ENCODE assay signal across 18 cellular contexts in the genomic region with DNA sequence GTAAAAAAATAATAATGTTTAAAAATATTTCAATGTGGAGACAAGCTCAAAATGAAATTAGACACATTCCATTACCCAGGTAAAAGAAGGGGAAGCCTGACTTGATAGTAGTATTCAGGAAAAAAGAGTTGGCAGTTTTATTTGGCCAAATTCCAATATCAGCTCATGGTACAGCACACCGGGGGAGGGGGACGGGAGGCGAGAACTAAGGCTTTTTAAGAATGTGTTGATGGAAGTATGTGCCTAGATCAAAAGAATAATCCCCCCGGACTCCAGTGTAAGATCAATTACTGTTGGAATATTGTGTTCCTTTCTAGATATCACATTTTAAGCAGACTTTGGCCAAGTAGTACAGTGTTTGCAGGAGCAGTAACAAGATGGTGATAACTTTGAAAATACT.
DNase-seq lines count a peak whose midpoint lies in the region; ATAC-seq and TF ChIP-seq lines count a peak whose summit lies in the region.
"Had no signal": no experiment of that assay in that cellular context is flagged by ENCODE, and none has a peak within 500 bp of the region (broad histone marks: within the 10 kb centered on the region; RNA-seq: fewer than 3 reads in every experiment).

No MANE protein-coding gene starts in this region.

- H3K18ac ChIP-seq in IMR-90 (ENCODE audit: low read depth, low read length) (no peak overlapping the region), mesenchymal stem cell (ENCODE audit: low read depth in 1 of 2, low read length in 2 of 2) (no peak overlapping the region)

- no CpG with 5 or more reads among the region's 4 CpGs for WGBS in IMR-90 (ENCODE audit: extremely low coverage in 2 of 2, insufficient read length in 1 of 2), 2 experiments
- 97% methylated on average over 3 of the region's 4 CpGs for WGBS in mesenchymal stem cell
- WGBS in testis, 2 donors, result 27 to 35% methylated on average over 4 of the region's 4 CpGs

- CTCF ChIA-PET in IMR-90 (lab: Yijun Ruan, JAX), result no interaction called here

- no peak overlapping the region for H2BK120ac ChIP-seq in IMR-90 (ENCODE audit: low read depth, low read length)
- no peak overlapping the region for H2BK120ac ChIP-seq in mesenchymal stem cell (ENCODE audit: low read depth, low read length)

- H3K9ac ChIP-seq in IMR-90 (ENCODE audit: low read depth, low read length), result no peak overlapping the region
- peak overlapping the region; percentile 71 for H3K9ac ChIP-seq in mesenchymal stem cell (ENCODE audit: low read length)

- H3K9me3 ChIP-seq in IMR-90 (ENCODE audit: control insufficient read depth, insufficient read depth, low read length), result no peaks in the 10 kb centered on the region
- H3K9me3 ChIP-seq in mesenchymal stem cell (ENCODE audit: control insufficient read depth, low read length), result no peaks in the 10 kb centered on the region
- H3K9me3 ChIP-seq in testis, result no peaks in the 10 kb centered on the region

- no peak overlapping the region for H2BK12ac ChIP-seq in mesenchymal stem cell (ENCODE audit: low read length in 2 of 2)

- H3K4me2 ChIP-seq in IMR-90 (ENCODE audit: low read depth, low read length) (no peak overlapping the region), mesenchymal stem cell (ENCODE audit: low read length, poor library complexity, severe bottlenecking) (no peak overlapping the region)

- no TSS peak for BruUV-seq in IMR-90 (replicated peaks; lab: Mats Ljungman, UMichigan)

- 0 out of 2 replicates have a peak overlapping the region, but pooled peaks have one; percentile 10 for H3K14ac ChIP-seq in IMR-90 (replicated peaks; ENCODE audit: low read depth, low read length)
- no peak overlapping the region for H3K14ac ChIP-seq in mesenchymal stem cell (ENCODE audit: low read length in 2 of 2)

- H4K20me1 ChIP-seq in IMR-90 (ENCODE audit: insufficient read depth, low read length), result no peaks in the 10 kb centered on the region

- no peak overlapping the region for H4K5ac ChIP-seq in IMR-90 (ENCODE audit: low read depth, low read length)

- H2AK5ac ChIP-seq in IMR-90 (ENCODE audit: low read depth, low read length) (no peak overlapping the region), mesenchymal stem cell (ENCODE audit: low read length, severe bottlenecking) (no peak overlapping the region)

- no peak overlapping the region for H2AK9ac ChIP-seq in IMR-90 (replicated peaks; ENCODE audit: low read depth, low read length, poor library complexity)

- no peaks in the 10 kb centered on the region; the same call in none of the 2 replicates for H3K9me1 ChIP-seq in IMR-90 (ENCODE audit: insufficient read depth, low read length)

- H4K91ac ChIP-seq in IMR-90 (ENCODE audit: insufficient read depth, low read depth, low read length) (no peak overlapping the region), mesenchymal stem cell (ENCODE audit: low read length) (no peak overlapping the region)

- H3K27me3 ChIP-seq in IMR-90 (ENCODE audit: control insufficient read depth, insufficient read depth, low read length) (no peaks in the 10 kb centered on the region), mesenchymal stem cell (ENCODE audit: control insufficient read depth in 1 of 2, insufficient read depth in 1 of 2, low read length in 2 of 2) (no peaks in the 10 kb centered on the region), testis (no peaks in the 10 kb centered on the region)

- H3K4me1 ChIP-seq in IMR-90 (ENCODE audit: control insufficient read depth, insufficient read depth, low read length), result peaks cover 9% of the 10 kb centered on the region
- no peaks in the 10 kb centered on the region for H3K4me1 ChIP-seq in mesenchymal stem cell (ENCODE audit: control insufficient read depth, insufficient read depth, low read depth, low read length)
- peaks cover 23% of the 10 kb centered on the region for H3K4me1 ChIP-seq in testis

- no peak overlapping the region for H2BK20ac ChIP-seq in IMR-90 (ENCODE audit: low read depth, low read length)

- H3K4me3 ChIP-seq in IMR-90 (ENCODE audit: insufficient read depth, low read depth, low read length) (no peak overlapping the region), mesenchymal stem cell (ENCODE audit: insufficient read depth in 1 of 2, low read depth in 1 of 2, low read length in 2 of 2) (peak overlapping the region in 1 of 2 experiments; percentile 60), testis (no peak overlapping the region)

- H2BK15ac ChIP-seq in IMR-90 (ENCODE audit: low read depth, low read length) (no peak overlapping the region), mesenchymal stem cell (ENCODE audit: low read depth, poor library complexity, severe bottlenecking) (no peak overlapping the region)

- dilution Hi-C loops in IMR-90 (cut with HindIII; ENCODE audit: low sequenced_read_pairs, unreplicated experiment), result no loop called here

- DNase-seq in IMR-90 (no peak), caudate nucleus (lab: John Stamatoyannopoulos, UW) (no peak), mesenchymal stem cell (no peak), testis (no peak), HT-29 (ENCODE audit: low spot score) (no peak), NCI-H187 treated with DMSO at 0.1 percent for 48 hours (lab: John Stamatoyannopoulos, UW) (no peak), AG08395 (ENCODE audit: low spot score) (no peak)
- DNase-seq: AML-193; CD4-positive, alpha-beta T cell; Kasumi-1; MM.1S; NCI-H1105 treated with DMSO at 0.1 percent for 48 hours; NCI-H1694 treated with DMSO at 0.1 percent for 48 hours; NCI-H226; NCI-H526 treated with DMSO at 0.1 percent for 48 hours; OCI-M1; SIG-M5 had no signal

- H3K79me1 ChIP-seq in IMR-90 (ENCODE audit: low read depth in 1 of 2, low read length in 2 of 2) (no peaks in the 10 kb centered on the region), mesenchymal stem cell (replicated peaks; ENCODE audit: low read length, poor library complexity, severe bottlenecking) (peaks cover 3% of the 10 kb centered on the region)

- no peak overlapping the region for H2AFZ ChIP-seq in IMR-90 (replicated peaks; ENCODE audit: low read length, poor library complexity)
- no peak overlapping the region for H2AFZ ChIP-seq in mesenchymal stem cell (ENCODE audit: low read depth, low read length)

- H4K8ac ChIP-seq in IMR-90 (ENCODE audit: low read depth in 2 of 2, low read length in 2 of 2) (no peak overlapping the region), mesenchymal stem cell (ENCODE audit: low read length) (no peak overlapping the region)

- no peak for TF ChIP-seq CTCF in IMR-90 (conservative IDR thresholded peaks at IDR 0.05; ENCODE audit: low read depth, low read length)
- TF ChIP-seq CTCF in testis (IDR thresholded peaks at IDR 0.05), result no peak

- no peaks in the 10 kb centered on the region for H3K36me3 ChIP-seq in IMR-90 (ENCODE audit: control insufficient read depth, insufficient read depth, low read length)
- no peaks in the 10 kb centered on the region for H3K36me3 ChIP-seq in mesenchymal stem cell (ENCODE audit: control insufficient read depth in 1 of 2, insufficient read depth in 2 of 2, low read depth in 1 of 2, low read length in 2 of 2)
- H3K36me3 ChIP-seq in testis (ENCODE audit: low read depth, missing control alignments), result no peaks in the 10 kb centered on the region

- no peak for ATAC-seq in IMR-90 (ENCODE audit: low read depth)
- no peak for ATAC-seq in HG02759 (IDR thresholded peaks at IDR 0.05; ENCODE audit: unreplicated experiment)

- no peak overlapping the region for H3K27ac ChIP-seq in IMR-90 (ENCODE audit: insufficient read depth, low read length)
- peak overlapping the region; percentile 96 for H3K27ac ChIP-seq in caudate nucleus (ENCODE audit: low read depth, low read length)
- H3K27ac ChIP-seq in mesenchymal stem cell (ENCODE audit: low read length, poor library complexity, severe bottlenecking), result no peak overlapping the region
- H3K27ac ChIP-seq in testis, result peak overlapping the region; percentile 10 to 65

- no peak overlapping the region; the same call in 1 of the 2 replicates for H3K23ac ChIP-seq in IMR-90 (ENCODE audit: low read depth, low read length)
- H3K23ac ChIP-seq in mesenchymal stem cell (ENCODE audit: low read length in 2 of 2), result no peak overlapping the region

- no peak overlapping the region for H2BK5ac ChIP-seq in IMR-90 (ENCODE audit: low read depth, low read length, poor library complexity, severe bottlenecking)
- H2BK5ac ChIP-seq in mesenchymal stem cell (ENCODE audit: low read depth, low read length, poor library complexity, severe bottlenecking), result no peak overlapping the region

- TF ChIP-seq RAD21 in IMR-90 (IDR thresholded peaks at IDR 0.05; ENCODE audit: low read length), result no peak

- no peak for TF ChIP-seq POLR2A in IMR-90 (IDR thresholded peaks at IDR 0.05; ENCODE audit: low read depth, low read length)
- no peak for TF ChIP-seq POLR2A in testis (IDR thresholded peaks at IDR 0.05)

- H3K56ac ChIP-seq in IMR-90 (ENCODE audit: extremely low read depth, insufficient read depth, low read length), result no peak overlapping the region

- no peak overlapping the region for H3K4ac ChIP-seq in IMR-90 (ENCODE audit: low read depth, low read length)
- no peak overlapping the region for H3K4ac ChIP-seq in mesenchymal stem cell (ENCODE audit: low read depth in 1 of 2, low read length in 2 of 2)

- in situ Hi-C loops in IMR-90 (cut with MboI; ENCODE audit: low sequenced_read_pairs), result no loop called here

- POLR2A ChIA-PET in IMR-90 (lab: Charles Lee; ENCODE audit: unreplicated experiment), result no interaction called here

- intact Hi-C loops in IMR-90 (cut with micrococcal nuclease), result no loop called here
- intact Hi-C loops in testis (cut with DNase I; ENCODE audit: low total_unique reads), result no loop called here

TF ChIP-seq in IMR-90, 13 proteins besides CTCF, POLR2A, EP300 and RAD21 (continues in another document):
- TF ChIP-seq, protein P1, sequence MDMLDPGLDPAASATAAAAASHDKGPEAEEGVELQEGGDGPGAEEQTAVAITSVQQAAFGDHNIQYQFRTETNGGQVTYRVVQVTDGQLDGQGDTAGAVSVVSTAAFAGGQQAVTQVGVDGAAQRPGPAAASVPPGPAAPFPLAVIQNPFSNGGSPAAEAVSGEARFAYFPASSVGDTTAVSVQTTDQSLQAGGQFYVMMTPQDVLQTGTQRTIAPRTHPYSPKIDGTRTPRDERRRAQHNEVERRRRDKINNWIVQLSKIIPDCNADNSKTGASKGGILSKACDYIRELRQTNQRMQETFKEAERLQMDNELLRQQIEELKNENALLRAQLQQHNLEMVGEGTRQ (IDR thresholded peaks at IDR 0.05; ENCODE audit: low read depth, low read length), result no peak
- TF ChIP-seq FOS (IDR thresholded peaks at IDR 0.05; ENCODE audit: low read depth, low read length) (no peak), MXI1 (IDR thresholded peaks at IDR 0.05; ENCODE audit: borderline replicate concordance, low read depth, low read length) (no peak), RFX5 (IDR thresholded peaks at IDR 0.05; ENCODE audit: low read depth, low read length) (no peak)
- TF ChIP-seq, protein P2, sequence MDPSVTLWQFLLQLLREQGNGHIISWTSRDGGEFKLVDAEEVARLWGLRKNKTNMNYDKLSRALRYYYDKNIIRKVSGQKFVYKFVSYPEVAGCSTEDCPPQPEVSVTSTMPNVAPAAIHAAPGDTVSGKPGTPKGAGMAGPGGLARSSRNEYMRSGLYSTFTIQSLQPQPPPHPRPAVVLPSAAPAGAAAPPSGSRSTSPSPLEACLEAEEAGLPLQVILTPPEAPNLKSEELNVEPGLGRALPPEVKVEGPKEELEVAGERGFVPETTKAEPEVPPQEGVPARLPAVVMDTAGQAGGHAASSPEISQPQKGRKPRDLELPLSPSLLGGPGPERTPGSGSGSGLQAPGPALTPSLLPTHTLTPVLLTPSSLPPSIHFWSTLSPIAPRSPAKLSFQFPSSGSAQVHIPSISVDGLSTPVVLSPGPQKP (IDR thresholded peaks at IDR 0.05; ENCODE audit: borderline replicate concordance, low read depth, low read length), result no peak

Comparison
In these comparisons a context has a peak if more than half of its experiments do, and no peak if none do; other contexts are left out.
1. H3K27ac ChIP-seq: peak in caudate nucleus (single experiment) and testis (2 of 2); none in IMR-90 (single experiment) and mesenchymal stem cell (single experiment).